Comparison of ENCODE assay signal across 25 cellular contexts in genomic region chr7:43307522-43307921, GRCh38.
"Had no signal": no experiment of that assay in that cellular context is flagged by ENCODE, and none has a peak within 500 bp of the region (broad histone marks: within the 10 kb centered on the region; RNA-seq: fewer than 3 reads in every experiment).

No MANE protein-coding gene starts in this region.

- H3K27ac Mint-ChIP-seq: activated CD4-positive, alpha-beta memory T cell treated with anti-CD3 and anti-CD28 coated beads for 36 hours; activated naive CD4-positive, alpha-beta T cell treated with anti-CD3 and anti-CD28 coated beads, Interleukin-2, amount 50 U/mL, for 72 hours; memory B cell; naive B cell; stimulated activated naive B cell treated with anti-CD40 and anti-IgM and Interleukin-4, amounts not matched to agents 10 μg/mL and 1 μg/mL and 100 μg/mL, for 72 hours; T-helper 1 cell treated with Interleukin-12 subunit alpha and Interleukin-12 subunit beta and Interleukin-4 antibody, amounts not matched to agents 30 μg/mL and 1 μg/mL, for 36 hours had no signal

- H3K4me2 ChIP-seq: smooth muscle cell had no signal

- H3K4me1 ChIP-seq: ascending aorta, breast epithelium, esophagus muscularis mucosa, gastroesophageal sphincter, right lobe of liver, testis, uterus had no signal

- H3K9me3 Mint-ChIP-seq: activated CD4-positive, alpha-beta memory T cell treated with anti-CD3 and anti-CD28 coated beads for 36 hours; activated naive CD4-positive, alpha-beta T cell treated with anti-CD3 and anti-CD28 coated beads, Interleukin-2, amount 50 U/mL, for 72 hours; central memory CD8-positive, alpha-beta T cell; memory B cell; naive B cell; stimulated activated naive B cell treated with anti-CD40 and anti-IgM and Interleukin-4, amounts not matched to agents 10 μg/mL and 1 μg/mL and 100 μg/mL, for 72 hours; T-helper 1 cell treated with Interleukin-12 subunit alpha and Interleukin-12 subunit beta and Interleukin-4 antibody, amounts not matched to agents 30 μg/mL and 1 μg/mL, for 36 hours had no signal

- H3K27me3 ChIP-seq: ascending aorta, breast epithelium, right lobe of liver, testis, uterus had no signal

- H3K36me3 ChIP-seq: ascending aorta, breast epithelium, esophagus muscularis mucosa, gastroesophageal sphincter, right lobe of liver, uterus had no signal

- H3K4me3 ChIP-seq: ascending aorta, breast epithelium, coronary artery, esophagus muscularis mucosa, gastroesophageal sphincter, right lobe of liver, smooth muscle cell, testis, uterus had no signal

- H3K27me3 Mint-ChIP-seq: central memory CD8-positive, alpha-beta T cell had no signal

- H3K4me3 Mint-ChIP-seq: activated CD4-positive, alpha-beta memory T cell treated with anti-CD3 and anti-CD28 coated beads for 36 hours; central memory CD8-positive, alpha-beta T cell; memory B cell; naive B cell; stimulated activated naive B cell treated with anti-CD40 and anti-IgM and Interleukin-4, amounts not matched to agents 10 μg/mL and 1 μg/mL and 100 μg/mL, for 72 hours; T-helper 1 cell treated with Interleukin-12 subunit alpha and Interleukin-12 subunit beta and Interleukin-4 antibody, amounts not matched to agents 30 μg/mL and 1 μg/mL, for 36 hours had no signal

- H3K27ac ChIP-seq: ascending aorta, breast epithelium, coronary artery, esophagus muscularis mucosa, gastroesophageal sphincter, right lobe of liver, testis, uterus had no signal

- H3K4me1 Mint-ChIP-seq: central memory CD8-positive, alpha-beta T cell; memory B cell; stimulated activated naive B cell treated with anti-CD40 and anti-IgM and Interleukin-4, amounts not matched to agents 10 μg/mL and 1 μg/mL and 100 μg/mL, for 72 hours had no signal

- H3K9me3 ChIP-seq: ascending aorta, breast epithelium, esophagus muscularis mucosa, gastroesophageal sphincter, right lobe of liver, testis, uterus had no signal

- DNase-seq: activated CD4-positive, alpha-beta memory T cell treated with anti-CD3 and anti-CD28 coated beads for 36 hours; activated CD4-positive, alpha-beta T cell treated with anti-CD3 and anti-CD28 coated beads for 48 hours; activated effector memory CD4-positive, alpha-beta T cell treated with anti-CD3 and anti-CD28 coated beads, Interleukin-2, amount 50 U/mL, for 16 hours; left colon; naive B cell; occipital lobe; posterior cingulate gyrus; right lobe of liver; stimulated activated CD4-positive, alpha-beta T cell treated with anti-CD3 and anti-CD28 coated beads, Interleukin-2, amount 100 ng/mL, for 48 hours; stimulated activated CD8-positive, alpha-beta memory T cell treated with anti-CD3 and anti-CD28 coated beads, Interleukin-4, amount 100 ng/mL, for 48 hours; stimulated activated naive B cell treated with anti-CD40 and anti-IgM and Interleukin-4, amounts not matched to agents 10 μg/mL and 1 μg/mL and 100 μg/mL, for 72 hours; T1000; testis; trophoblast cell; uterus had no signal

- H3K36me3 Mint-ChIP-seq: activated CD4-positive, alpha-beta memory T cell treated with anti-CD3 and anti-CD28 coated beads for 36 hours; activated naive CD4-positive, alpha-beta T cell treated with anti-CD3 and anti-CD28 coated beads, Interleukin-2, amount 50 U/mL, for 72 hours; memory B cell; naive B cell; stimulated activated naive B cell treated with anti-CD40 and anti-IgM and Interleukin-4, amounts not matched to agents 10 μg/mL and 1 μg/mL and 100 μg/mL, for 72 hours had no signal

- ATAC-seq: activated naive CD4-positive, alpha-beta T cell treated with anti-CD3 and anti-CD28 coated beads, Interleukin-2, amount 50 U/mL, for 72 hours; gastroesophageal sphincter; left colon; right lobe of liver; stimulated activated naive B cell treated with anti-CD40 and anti-IgM and Interleukin-4, amounts not matched to agents 10 μg/mL and 1 μg/mL and 100 μg/mL, for 72 hours had no signal
